11 cellular contexts compared by ENCODE assay signal in the genomic region with DNA sequence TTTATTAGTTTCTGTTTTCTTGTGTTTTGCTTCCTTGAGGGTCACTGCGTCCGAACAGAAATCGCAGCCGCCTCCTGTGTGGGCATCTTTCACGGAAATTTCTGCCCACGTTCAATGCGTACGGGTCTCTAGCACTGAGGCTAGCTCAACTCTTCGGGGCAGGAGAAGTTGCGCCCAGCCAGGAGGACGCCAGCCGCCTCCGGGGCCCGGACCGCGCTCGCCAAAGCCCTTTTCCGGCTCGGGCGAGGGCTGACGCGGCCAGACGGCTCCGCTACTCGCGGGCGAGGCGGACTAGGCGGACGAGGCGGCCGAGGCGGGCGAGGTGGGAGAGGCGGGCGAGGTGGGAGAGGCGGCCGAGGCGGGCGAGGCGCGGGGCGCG. TPM values are rescaled to one million over a fixed set of nuclear protein-coding genes. Genes with fewer than 3 reads are reported as not detected.
DNase-seq lines count a peak whose midpoint lies in the region; ATAC-seq, FAIRE-seq and TF ChIP-seq lines count a peak whose summit lies in the region.
"Had no signal": no experiment of that assay in that cellular context is flagged by ENCODE, and none has a peak within 500 bp of the region (broad histone marks: within the 10 kb centered on the region; RNA-seq: fewer than 3 reads in every experiment).

No MANE protein-coding gene starts in this region.

- no peak for ATAC-seq in HG02798 (IDR thresholded peaks at IDR 0.05; ENCODE audit: poor library complexity, unreplicated experiment)
- ATAC-seq in HG03135 (IDR thresholded peaks at IDR 0.05; ENCODE audit: unreplicated experiment): no peak
- ATAC-seq: CD8-positive, alpha-beta T cell; stimulated activated naive B cell treated with anti-CD40 and anti-IgM and Interleukin-4, amounts not matched to agents 10 μg/mL and 1 μg/mL and 100 μg/mL, for 72 hours had no signal

- no peaks in the 10 kb centered on the region for H3K9me1 ChIP-seq in endothelial cell of umbilical vein (replicated peaks; ENCODE audit: control insufficient read depth, extremely low read depth, insufficient read depth, low read length)

- TF ChIP-seq CTCF in A673 (conservative IDR thresholded peaks at IDR 0.05; ENCODE audit: low read depth, low read length): no peak
- TF ChIP-seq CTCF in endothelial cell of umbilical vein (IDR thresholded peaks at IDR 0.05; ENCODE audit: extremely low read depth in 1 of 2, insufficient read depth in 1 of 2, low read depth in 1 of 2, low read length in 2 of 2): no peak

- intact Hi-C loops in A673 (cut with micrococcal nuclease; ENCODE audit: unreplicated experiment) (loop anchor here (5.0 kb wide), 4 partner anchors 933 to 1203 kb away; no protein-coding TSS in a partner anchor), endothelial cell of umbilical vein (cut with micrococcal nuclease) (loop anchor here (10.0 kb wide), 1 partner anchor 1035 kb away; no protein-coding TSS in a partner anchor)

- FAIRE-seq in endothelial cell of umbilical vein (lab: Jason Lieb, UNC): no peak

- no peaks in the 10 kb centered on the region for H3K9me3 ChIP-seq in A673 (ENCODE audit: low read depth, low read length, poor library complexity, severe bottlenecking)
- H3K9me3 ChIP-seq in HUES48 (ENCODE audit: control insufficient read depth, insufficient read depth, low read length): no peaks in the 10 kb centered on the region
- no peaks in the 10 kb centered on the region for H3K9me3 ChIP-seq in endothelial cell of umbilical vein (replicated peaks; ENCODE audit: control insufficient read depth, insufficient read depth, low read length)
- H3K9me3 ChIP-seq: heart left ventricle had no signal

- H4K20me1 ChIP-seq in endothelial cell of umbilical vein (replicated peaks; ENCODE audit: control insufficient read depth, extremely low read depth, insufficient read depth, low read length): no peaks in the 10 kb centered on the region

- no peak overlapping the region for H3K56ac ChIP-seq in mesendoderm (ENCODE audit: low read length)

- H4K5ac ChIP-seq in mesendoderm (ENCODE audit: low read length): no peak overlapping the region

- H3K27ac ChIP-seq in A673 (ENCODE audit: low read depth, low read length, poor library complexity, severe bottlenecking) (no peak overlapping the region), HUES48 (ENCODE audit: low read depth, low read length) (no peak overlapping the region), endothelial cell of umbilical vein (ENCODE audit: insufficient read depth, low read depth, low read length) (no peak overlapping the region), mesendoderm (ENCODE audit: low read depth, low read length) (no peak overlapping the region)
- H3K27ac ChIP-seq: heart left ventricle had no signal

- dilution Hi-C loops in endothelial cell of umbilical vein (cut with MboI; ENCODE audit: extremely low pct_ligation_motif_present, low sequenced_read_pairs): no loop called here

- H3K79me1 ChIP-seq in mesendoderm (ENCODE audit: low read length): no peaks in the 10 kb centered on the region

- no TSS peak for BruUV-seq in A673 (replicated peaks; lab: Mats Ljungman, UMichigan)
- BruUV-seq in endothelial cell of umbilical vein (replicated peaks; lab: Mats Ljungman, UMichigan): no TSS peak

- H2BK15ac ChIP-seq in mesendoderm (replicated peaks; ENCODE audit: low read depth): no peak overlapping the region

- CTCF ChIA-PET in A673 (lab: Charles Lee): interaction anchor here (1.1 kb wide), 1 partner anchor 132 kb away, joined by 9 read pairs; no protein-coding TSS in a partner anchor
- CTCF ChIA-PET in endothelial cell of umbilical vein (lab: Charles Lee): interaction anchor here (1.3 to 4.2 kb wide), 2 partner anchors 1140 to 1230 kb away, joined by 5 to 34 read pairs; no protein-coding TSS in a partner anchor

- H3K4me3 ChIP-seq in A673 (ENCODE audit: low read depth, low read length, poor library complexity, severe bottlenecking) (peak overlapping the region; percentile 44), HUES48 (ENCODE audit: low read depth, low read length) (peak overlapping the region; percentile 40; the same call in 1 of the 2 replicates), endothelial cell of umbilical vein (replicated peaks in 1 of 3; ENCODE audit: insufficient read depth in 1 of 3, low read depth in 1 of 3, low read length in 3 of 3) (no peak overlapping the region), mesendoderm (ENCODE audit: low read length) (no peak overlapping the region)

- H2AFZ ChIP-seq in endothelial cell of umbilical vein (ENCODE audit: low read depth, low read length): peak overlapping the region; percentile 50

- H3K27me3 ChIP-seq in A673 (replicated peaks; ENCODE audit: insufficient read depth, low read depth, low read length, poor library complexity): peaks cover 86% of the 10 kb centered on the region
- H3K27me3 ChIP-seq in HUES48 (ENCODE audit: control insufficient read depth, insufficient read depth, low read length): peaks cover 100% of the 10 kb centered on the region
- peaks cover 62 to 82% of the 10 kb centered on the region in 2 experiments for H3K27me3 ChIP-seq in endothelial cell of umbilical vein (ENCODE audit: control insufficient read depth in 2 of 2, insufficient read depth in 2 of 2, low read length in 2 of 2)
- H3K27me3 ChIP-seq in mesendoderm (ENCODE audit: insufficient read depth, low read length, poor library complexity): peaks cover 68% of the 10 kb centered on the region

- H2BK120ac ChIP-seq in mesendoderm (ENCODE audit: low read depth, low read length): no peak overlapping the region

- H3K36me3 ChIP-seq in A673 (ENCODE audit: insufficient read depth, low read length, poor library complexity, severe bottlenecking) (no peaks in the 10 kb centered on the region), HUES48 (ENCODE audit: control insufficient read depth, insufficient read depth, low read length) (no peaks in the 10 kb centered on the region), endothelial cell of umbilical vein (ENCODE audit: control insufficient read depth in 2 of 2, extremely low read depth in 1 of 2, insufficient read depth in 2 of 2, low read length in 2 of 2) (no peaks in the 10 kb centered on the region), mesendoderm (ENCODE audit: control insufficient read depth, insufficient read depth, low read length) (no peaks in the 10 kb centered on the region)
- H3K36me3 ChIP-seq: heart left ventricle had no signal

- H3K23ac ChIP-seq in mesendoderm (ENCODE audit: low read length): peak overlapping the region; percentile 17

- H3K4me1 ChIP-seq in A673 (ENCODE audit: insufficient read depth, low read length, poor library complexity, severe bottlenecking): peaks cover 22% of the 10 kb centered on the region
- peaks cover 47% of the 10 kb centered on the region for H3K4me1 ChIP-seq in HUES48 (ENCODE audit: control insufficient read depth, insufficient read depth, low read length)
- H3K4me1 ChIP-seq in endothelial cell of umbilical vein (ENCODE audit: control insufficient read depth, extremely low read depth, insufficient read depth, low read length): no peaks in the 10 kb centered on the region
- H3K4me1 ChIP-seq in mesendoderm (ENCODE audit: control insufficient read depth, low read depth, low read length): no peaks in the 10 kb centered on the region

- no peak overlapping the region for H4K8ac ChIP-seq in mesendoderm (ENCODE audit: low read depth, low read length)

- POLR2A ChIA-PET in A673 (lab: Charles Lee; ENCODE audit: low non-redundant PET): no interaction called here
- POLR2A ChIA-PET in endothelial cell of umbilical vein (lab: Charles Lee): no interaction called here

- peak overlapping the region; percentile 11 for H3K4me2 ChIP-seq in endothelial cell of umbilical vein (ENCODE audit: insufficient read depth, low read length)
- peak overlapping the region; percentile 50 for H3K4me2 ChIP-seq in mesendoderm (ENCODE audit: low read length)

- H2AK5ac ChIP-seq in mesendoderm (ENCODE audit: low read length): no peak overlapping the region

- H3K79me2 ChIP-seq in endothelial cell of umbilical vein (ENCODE audit: control insufficient read depth, insufficient read depth, low read length) (no peaks in the 10 kb centered on the region), mesendoderm (ENCODE audit: control insufficient read depth, insufficient read depth, low read length) (no peaks in the 10 kb centered on the region)

- no peak overlapping the region for H2BK5ac ChIP-seq in mesendoderm (ENCODE audit: low read length)

- no peak overlapping the region for H3K18ac ChIP-seq in mesendoderm (ENCODE audit: low read length)

- peak; percentile 29 for DNase-seq in A673 (ENCODE audit: low spot score)
- DNase-seq in endothelial cell of umbilical vein (ENCODE audit: low read depth, low spot score): no peak
- no peak for DNase-seq in mesendoderm
- no peak for DNase-seq in NCI-H510A (lab: John Stamatoyannopoulos, UW)
- no peak for DNase-seq in DMS 273 treated with DMSO at 0.1 percent for 48 hours (lab: John Stamatoyannopoulos, UW)
- DNase-seq: CD8-positive, alpha-beta T cell; heart left ventricle; stimulated activated naive B cell treated with anti-CD40 and anti-IgM and Interleukin-4, amounts not matched to agents 10 μg/mL and 1 μg/mL and 100 μg/mL, for 72 hours had no signal

- WGBS in mesendoderm (ENCODE audit: extremely low coverage, insufficient coverage, low lambda C conversion rate): no CpG with 5 or more reads among the region's 44 CpGs

- TF ChIP-seq POLR2A in endothelial cell of umbilical vein (IDR thresholded peaks at IDR 0.05; ENCODE audit: low read depth, low read length): no peak

- H3K9ac ChIP-seq in HUES48 (ENCODE audit: low read depth, low read length): no peak overlapping the region
- no peak overlapping the region for H3K9ac ChIP-seq in endothelial cell of umbilical vein (replicated peaks; ENCODE audit: extremely low read depth, insufficient read depth, low read length)
- no peak overlapping the region for H3K9ac ChIP-seq in mesendoderm (ENCODE audit: low read length)

- no peak overlapping the region for H3K4ac ChIP-seq in mesendoderm (ENCODE audit: low read depth, low read length)

TF ChIP-seq in endothelial cell of umbilical vein, 7 proteins besides CTCF, POLR2A, EP300 and RAD21:
- no peak for TF ChIP-seq POLR2AphosphoS5 (IDR thresholded peaks at IDR 0.05; ENCODE audit: insufficient read depth, low read depth, low read length)
- TF ChIP-seq EZH2 (IDR thresholded peaks at IDR 0.05; ENCODE audit: borderline replicate concordance, low read depth, low read length, severe bottlenecking): peak; percentile 69

RNA-seq across cellular contexts. Expression of gene TFAP2B, which starts 0.8 kb away (rescaled TPM):
- total RNA-seq in A673 (2021) (0.56 and 1.7 TPM in 2 replicates), endothelial cell of umbilical vein (not detected in 2 replicates)
- polyA plus RNA-seq in endothelial cell of umbilical vein: not detected in 2 replicates
- polyA plus RNA-seq in endothelial cell of umbilical vein (2011; cell fraction: cytosol; rRNA removed): not detected in 2 replicates
- polyA plus RNA-seq in endothelial cell of umbilical vein (2011; cell fraction: nucleus; rRNA removed): not detected in 2 replicates
- not detected in 2 replicates for polyA plus RNA-seq in endothelial cell of umbilical vein (2012)
- polyA minus RNA-seq in endothelial cell of umbilical vein: not detected in 2 replicates
- not detected for polyA minus RNA-seq in endothelial cell of umbilical vein (2011; cell fraction: cytosol; rRNA and poly(A)+ RNA removed)
- not detected in 2 replicates for polyA minus RNA-seq in endothelial cell of umbilical vein (2011; cell fraction: nucleus; rRNA and poly(A)+ RNA removed)
- not detected for polyA plus RNA-seq in mesendoderm (2013, experiment 1 of 2)
- polyA plus RNA-seq in mesendoderm (2013, experiment 2 of 2): not detected
- total RNA-seq: CD8-positive, alpha-beta T cell; heart left ventricle had no signal
- polyA plus RNA-seq: heart left ventricle had no signal

Comparison
In these comparisons a context has a peak if more than half of its experiments do, and no peak if none do; other contexts are left out.
1. H3K4me3 ChIP-seq: peak in A673 (single experiment) and HUES48 (single experiment); none in endothelial cell of umbilical vein (0 of 3) and mesendoderm (single experiment).